ENCODE assay signal across 8 cellular contexts in genomic region chr10:70575874-70576802, GRCh38. TPM values are rescaled to one million over a fixed set of nuclear protein-coding genes. Genes with fewer than 3 reads are reported as not detected.
A peak's percentile ranks its signal among the peaks of the same experiment; 100 is the strongest.
DNase-seq lines count a peak whose midpoint lies in the region; ATAC-seq and TF ChIP-seq lines count a peak whose summit lies in the region.

No MANE protein-coding gene starts in this region.

- H3K4me1 Mint-ChIP-seq in activated naive CD4-positive, alpha-beta T cell treated with anti-CD3 and anti-CD28 coated beads, Interleukin-2, amount 10 ng/mL, durations not matched to agents 7 days and 5 days: peaks cover 49% of the 10 kb centered on the region
- H3K4me1 Mint-ChIP-seq in WTC11 (no peaks in the 10 kb centered on the region), neural progenitor cell (peaks cover 8% of the 10 kb centered on the region)

- H3K27me3 Mint-ChIP-seq in activated naive CD4-positive, alpha-beta T cell treated with anti-CD3 and anti-CD28 coated beads, Interleukin-2, amount 10 ng/mL, durations not matched to agents 7 days and 5 days: peaks cover 41% of the 10 kb centered on the region
- no peaks in the 10 kb centered on the region for H3K27me3 Mint-ChIP-seq in WTC11 (ENCODE audit: low read depth)
- peaks cover 2% of the 10 kb centered on the region for H3K27me3 Mint-ChIP-seq in neural progenitor cell (ENCODE audit: insufficient read depth, low read depth)

- H4K20me1 ChIP-seq in neural progenitor cell (ENCODE audit: low read depth): no peaks in the 10 kb centered on the region

- peaks cover 0 to 14% (median 8%) of the 10 kb centered on the region in 4 donors for H3K4me1 ChIP-seq in tibial artery
- no peaks in the 10 kb centered on the region for H3K4me1 ChIP-seq in neural progenitor cell

- intact Hi-C loops in tibial artery (cut with DNase I; ENCODE audit: low total_unique reads): no loop called here

- H2AFZ ChIP-seq in neural progenitor cell (replicated peaks): no peak overlapping the region

- H3K9me3 Mint-ChIP-seq in activated naive CD4-positive, alpha-beta T cell treated with anti-CD3 and anti-CD28 coated beads, Interleukin-2, amount 10 ng/mL, durations not matched to agents 7 days and 5 days: no peaks in the 10 kb centered on the region
- peaks cover 9% of the 10 kb centered on the region; the same call in 1 of the 2 replicates for H3K9me3 Mint-ChIP-seq in WTC11
- no peaks in the 10 kb centered on the region for H3K9me3 Mint-ChIP-seq in neural progenitor cell

- H3K4me3 Mint-ChIP-seq in activated naive CD4-positive, alpha-beta T cell treated with anti-CD3 and anti-CD28 coated beads, Interleukin-2, amount 10 ng/mL, durations not matched to agents 7 days and 5 days: no peak overlapping the region
- no peak overlapping the region for H3K4me3 Mint-ChIP-seq in WTC11
- no peak overlapping the region for H3K4me3 Mint-ChIP-seq in neural progenitor cell

- no peaks in the 10 kb centered on the region for H3F3A ChIP-seq in neural progenitor cell (ENCODE audit: low read depth)

- H3K36me3 ChIP-seq in tibial artery (no peaks in the 10 kb centered on the region), neural progenitor cell (no peaks in the 10 kb centered on the region)

- H3K27me3 ChIP-seq in tibial artery: no peaks in the 10 kb centered on the region
- no peaks in the 10 kb centered on the region for H3K27me3 ChIP-seq in neural progenitor cell

- no peak for TF ChIP-seq CTCF in WTC11 (IDR thresholded peaks at IDR 0.05)
- no peak for TF ChIP-seq CTCF in tibial artery (IDR thresholded peaks at IDR 0.05)
- TF ChIP-seq CTCF in neural progenitor cell (IDR thresholded peaks at IDR 0.05): no peak

- peak; percentile 46 for ATAC-seq in GM21825 (IDR thresholded peaks at IDR 0.05; ENCODE audit: unreplicated experiment)
- ATAC-seq in WTC11: peak; percentile 31; the same call in 1 of the 2 replicates

- CTCF ChIA-PET in activated naive CD4-positive, alpha-beta T cell treated with anti-CD3 and anti-CD28 coated beads, Interleukin-2, amount 10 ng/mL, durations not matched to agents 7 days and 5 days (lab: Charles Lee): interaction anchor here (0.9 to 2.1 kb wide), 3 partner anchors 15 to 42 kb away, joined by 3 to 12 read pairs (median 5); no protein-coding TSS in a partner anchor
- CTCF ChIA-PET in WTC11 (lab: Charles Lee): interaction anchor here (0.5 to 1.8 kb wide), 4 partner anchors 9 to 327 kb away, joined by 3 to 5 read pairs (median 4); no protein-coding TSS in a partner anchor

- H3K27ac ChIP-seq in tibial artery: no peak overlapping the region
- no peak overlapping the region for H3K27ac ChIP-seq in neural progenitor cell

- H3K9me3 ChIP-seq in tibial artery (no peaks in the 10 kb centered on the region), neural progenitor cell (ENCODE audit: low read depth) (no peaks in the 10 kb centered on the region)

- H3K36me3 Mint-ChIP-seq in activated naive CD4-positive, alpha-beta T cell treated with anti-CD3 and anti-CD28 coated beads, Interleukin-2, amount 10 ng/mL, durations not matched to agents 7 days and 5 days: peaks cover 2% of the 10 kb centered on the region
- no peaks in the 10 kb centered on the region for H3K36me3 Mint-ChIP-seq in WTC11
- H3K36me3 Mint-ChIP-seq in neural progenitor cell: no peaks in the 10 kb centered on the region

- H3K9ac ChIP-seq in neural progenitor cell: no peak overlapping the region

- no peak overlapping the region for H3K4me2 ChIP-seq in neural progenitor cell

- H3K79me2 ChIP-seq in neural progenitor cell (ENCODE audit: low read depth): no peaks in the 10 kb centered on the region

- H3K27ac Mint-ChIP-seq in activated naive CD4-positive, alpha-beta T cell treated with anti-CD3 and anti-CD28 coated beads, Interleukin-2, amount 10 ng/mL, durations not matched to agents 7 days and 5 days: peak overlapping the region; percentile 29
- H3K27ac Mint-ChIP-seq in WTC11 (no peak overlapping the region), neural progenitor cell (no peak overlapping the region)

- no peak for DNase-seq in activated naive CD4-positive, alpha-beta T cell treated with anti-CD3 and anti-CD28 coated beads, Interleukin-2, amount 10 ng/mL, durations not matched to agents 7 days and 5 days
- no peak for DNase-seq in activated naive CD4-positive, alpha-beta T cell (lab: John Stamatoyannopoulos, UW)
- DNase-seq in LHCN-M2 (ENCODE audit: low read depth) (peak; percentile 89), WTC11 (ENCODE audit: low spot score) (no peak), inferior parietal cortex (ENCODE audit: extremely low spot score) (peak; percentile 50), tibial artery (peak; percentile 44 to 67), neural progenitor cell (ENCODE audit: low spot score) (no peak)

- H3K4me3 ChIP-seq in tibial artery: no peak overlapping the region
- no peak overlapping the region for H3K4me3 ChIP-seq in neural progenitor cell

- POLR2A ChIA-PET in WTC11 (lab: Charles Lee): no interaction called here

TF ChIP-seq in WTC11, 78 proteins besides CTCF, POLR2A, EP300 and RAD21 (continues in another document):
- no peak for TF ChIP-seq ZNF219 (CRISPR knock-in tag; IDR thresholded peaks at IDR 0.05; ENCODE audit: borderline replicate concordance)
- no peak for TF ChIP-seq ELF4 (CRISPR knock-in tag; IDR thresholded peaks at IDR 0.05; ENCODE audit: low read depth)
- no peak for TF ChIP-seq MAX (CRISPR knock-in tag; IDR thresholded peaks at IDR 0.05)
- TF ChIP-seq FOXK1 (CRISPR knock-in tag; IDR thresholded peaks at IDR 0.05): no peak
- TF ChIP-seq, protein P1, sequence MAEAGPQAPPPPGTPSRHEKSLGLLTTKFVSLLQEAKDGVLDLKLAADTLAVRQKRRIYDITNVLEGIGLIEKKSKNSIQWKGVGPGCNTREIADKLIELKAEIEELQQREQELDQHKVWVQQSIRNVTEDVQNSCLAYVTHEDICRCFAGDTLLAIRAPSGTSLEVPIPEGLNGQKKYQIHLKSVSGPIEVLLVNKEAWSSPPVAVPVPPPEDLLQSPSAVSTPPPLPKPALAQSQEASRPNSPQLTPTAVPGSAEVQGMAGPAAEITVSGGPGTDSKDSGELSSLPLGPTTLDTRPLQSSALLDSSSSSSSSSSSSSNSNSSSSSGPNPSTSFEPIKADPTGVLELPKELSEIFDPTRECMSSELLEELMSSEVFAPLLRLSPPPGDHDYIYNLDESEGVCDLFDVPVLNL (CRISPR knock-in tag; IDR thresholded peaks at IDR 0.05; ENCODE audit: borderline replicate concordance, low read depth): no peak
- no peak for TF ChIP-seq ZNF671 (CRISPR knock-in tag; IDR thresholded peaks at IDR 0.05)
- TF ChIP-seq, protein P2, sequence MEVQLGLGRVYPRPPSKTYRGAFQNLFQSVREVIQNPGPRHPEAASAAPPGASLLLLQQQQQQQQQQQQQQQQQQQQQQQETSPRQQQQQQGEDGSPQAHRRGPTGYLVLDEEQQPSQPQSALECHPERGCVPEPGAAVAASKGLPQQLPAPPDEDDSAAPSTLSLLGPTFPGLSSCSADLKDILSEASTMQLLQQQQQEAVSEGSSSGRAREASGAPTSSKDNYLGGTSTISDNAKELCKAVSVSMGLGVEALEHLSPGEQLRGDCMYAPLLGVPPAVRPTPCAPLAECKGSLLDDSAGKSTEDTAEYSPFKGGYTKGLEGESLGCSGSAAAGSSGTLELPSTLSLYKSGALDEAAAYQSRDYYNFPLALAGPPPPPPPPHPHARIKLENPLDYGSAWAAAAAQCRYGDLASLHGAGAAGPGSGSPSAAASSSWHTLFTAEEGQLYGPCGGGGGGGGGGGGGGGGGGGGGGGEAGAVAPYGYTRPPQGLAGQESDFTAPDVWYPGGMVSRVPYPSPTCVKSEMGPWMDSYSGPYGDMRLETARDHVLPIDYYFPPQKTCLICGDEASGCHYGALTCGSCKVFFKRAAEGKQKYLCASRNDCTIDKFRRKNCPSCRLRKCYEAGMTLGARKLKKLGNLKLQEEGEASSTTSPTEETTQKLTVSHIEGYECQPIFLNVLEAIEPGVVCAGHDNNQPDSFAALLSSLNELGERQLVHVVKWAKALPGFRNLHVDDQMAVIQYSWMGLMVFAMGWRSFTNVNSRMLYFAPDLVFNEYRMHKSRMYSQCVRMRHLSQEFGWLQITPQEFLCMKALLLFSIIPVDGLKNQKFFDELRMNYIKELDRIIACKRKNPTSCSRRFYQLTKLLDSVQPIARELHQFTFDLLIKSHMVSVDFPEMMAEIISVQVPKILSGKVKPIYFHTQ (CRISPR knock-in tag; IDR thresholded peaks at IDR 0.05): no peak
- no peak for TF ChIP-seq ZNF138 (CRISPR knock-in tag; conservative IDR thresholded peaks at IDR 0.05)
- TF ChIP-seq RELA (CRISPR knock-in tag; IDR thresholded peaks at IDR 0.05; ENCODE audit: borderline replicate concordance): no peak
- TF ChIP-seq ZNF317 (CRISPR knock-in tag; IDR thresholded peaks at IDR 0.05; ENCODE audit: borderline replicate concordance, low read depth): no peak
- TF ChIP-seq E2F5 (CRISPR knock-in tag; IDR thresholded peaks at IDR 0.05): no peak
- TF ChIP-seq NR2C2 (CRISPR knock-in tag; IDR thresholded peaks at IDR 0.05): no peak
- no peak for TF ChIP-seq SMAD3 (CRISPR knock-in tag; IDR thresholded peaks at IDR 0.05; ENCODE audit: borderline replicate concordance)

RNA-seq across cellular contexts. Expression of gene PRF1, which starts 26.4 kb away (rescaled TPM):
- not detected in 2 replicates for total RNA-seq in LHCN-M2 (2014; rRNA removed)
- polyA plus RNA-seq in LHCN-M2 (2012): not detected
- 0.11 to 0.18 TPM (median 0.16 TPM) in 3 replicates for total RNA-seq in WTC11 (2021)
- total RNA-seq in neural progenitor cell (ENCODE audit: low replicate concordance): not detected in 2 replicates

Comparison
In these comparisons a context has a peak if more than half of its experiments do, and no peak if none do; other contexts are left out.
1. DNase-seq: peak in LHCN-M2 (single experiment), inferior parietal cortex (single experiment) and tibial artery (2 of 2); none in activated naive CD4-positive, alpha-beta T cell treated with anti-CD3 and anti-CD28 coated beads, Interleukin-2, amount 10 ng/mL, durations not matched to agents 7 days and 5 days (single experiment), activated naive CD4-positive, alpha-beta T cell (0 of 4), WTC11 (single experiment) and neural progenitor cell (single experiment).